ENCODE assay signal across 23 cellular contexts in genomic region chr3:123002749-123003497, GRCh38. TPM values are rescaled to one million over a fixed set of nuclear protein-coding genes. Genes with fewer than 3 reads are reported as not detected.
A peak's percentile ranks its signal among the peaks of the same experiment; 100 is the strongest.
DNase-seq lines count a peak whose midpoint lies in the region; ATAC-seq, FAIRE-seq and TF ChIP-seq lines count a peak whose summit lies in the region.
"Had no signal": no experiment of that assay in that cellular context is flagged by ENCODE, and none has a peak within 500 bp of the region (broad histone marks: within the 10 kb centered on the region; RNA-seq: fewer than 3 reads in every experiment).

No MANE protein-coding gene starts in this region.

- H3K4me1 ChIP-seq in HUES48 (ENCODE audit: control insufficient read depth, insufficient read depth, low read length), result peaks cover 22% of the 10 kb centered on the region
- peaks cover 10 to 20% (median 10%) of the 10 kb centered on the region in 4 experiments; a peak in 5 of 7 replicates for H3K4me1 ChIP-seq in H1 (replicated peaks in 1 of 4; ENCODE audit: control insufficient read depth in 3 of 4, insufficient read depth in 4 of 4, low read length in 3 of 4)
- no peaks in the 10 kb centered on the region for H3K4me1 ChIP-seq in SJCRH30
- H3K4me1 ChIP-seq: HAP-1 had no signal

- WGBS in H1 (ENCODE audit: extremely low coverage in 1 of 2, insufficient coverage in 1 of 2, insufficient read length in 1 of 2, insufficient replicate concordance in 2 of 2, low coverage in 1 of 2, low lambda C conversion rate in 2 of 2, missing lambda C conversion rate in 1 of 2), 2 experiments, result 90% methylated on average over 7 of the region's 7 CpGs; no CpG with 5 or more reads in 1 of the 2 experiments

- FAIRE-seq in H1 (lab: Jason Lieb, UNC) (no peak), H54 (lab: Jason Lieb, UNC) (no peak)
- FAIRE-seq: A204.1, GM12892, GM18507 had no signal

- H3K23ac ChIP-seq in H1 (ENCODE audit: insufficient read length), result no peak overlapping the region

- DNase-seq in H1 (ENCODE audit: low read depth in 1 of 2, low spot score in 2 of 2) (no peak), osteocyte (ENCODE audit: extremely low spot score, unreplicated experiment) (no peak), H54 (ENCODE audit: insufficient read length, low spot score) (no peak), SJCRH30 (no peak)
- DNase-seq in stimulated activated naive B cell treated with anti-CD40 and anti-IgM and Interleukin-4, amounts not matched to agents 10 μg/mL and 1 μg/mL and 100 μg/mL, for 72 hours, result no peak
- DNase-seq: ACHN; BE2C; C1 segment of cervical spinal cord; CD4-positive, CD25-positive, alpha-beta regulatory T cell; CD8-positive, alpha-beta memory T cell; COR-L47; DMS 273 treated with DMSO at 0.1 percent for 48 hours; DMS53; DND-41; EL; GOT3 had no signal

- TF ChIP-seq POLR2A in H1 (IDR thresholded peaks at IDR 0.05; ENCODE audit: control extremely low read depth in 1 of 2, low read depth in 2 of 2, low read length in 2 of 2) (no peak), H54 (IDR thresholded peaks at IDR 0.05; ENCODE audit: low read depth, low read length) (no peak)

- H3K4me3 ChIP-seq in HUES48 (ENCODE audit: low read depth, low read length) (no peak overlapping the region; the same call in 1 of the 2 replicates), H1 (ENCODE audit: extremely low read depth in 1 of 4, insufficient read depth in 2 of 4, low read depth in 3 of 4, low read length in 4 of 4) (no peak overlapping the region), SJCRH30 (no peak overlapping the region)
- H3K4me3 ChIP-seq: HAP-1 had no signal

- H2BK120ac ChIP-seq in H1 (replicated peaks; ENCODE audit: low read depth, low read length), result no peak overlapping the region

- H3K9me3 ChIP-seq in HUES48 (ENCODE audit: control insufficient read depth, insufficient read depth, low read length) (no peaks in the 10 kb centered on the region), H1 (ENCODE audit: insufficient read depth in 2 of 2, low read depth in 1 of 2, low read length in 1 of 2) (no peaks in the 10 kb centered on the region), SJCRH30 (replicated peaks) (no peaks in the 10 kb centered on the region)
- H3K9me3 ChIP-seq: BE2C, HAP-1 had no signal

- H4K20me1 ChIP-seq in H1 (replicated peaks in 1 of 2; ENCODE audit: control insufficient read depth in 1 of 2, insufficient read depth in 2 of 2, low read length in 2 of 2), result peaks cover 0 to 6% of the 10 kb centered on the region in 2 experiments

- TF ChIP-seq CTCF in H1 (IDR thresholded peaks at IDR 0.05; ENCODE audit: control extremely low read depth in 1 of 3, insufficient read depth in 1 of 3, low read depth in 1 of 3, low read length in 3 of 3), result no peak
- TF ChIP-seq CTCF in osteocyte (IDR thresholded peaks at IDR 0.05), result no peak

- no peak overlapping the region for H2AK5ac ChIP-seq in H1 (ENCODE audit: low read depth, low read length)

- H3K27me3 ChIP-seq in HUES48 (ENCODE audit: control insufficient read depth, insufficient read depth, low read length), result no peaks in the 10 kb centered on the region
- H3K27me3 ChIP-seq in H1 (replicated peaks in 1 of 4; ENCODE audit: control insufficient read depth in 3 of 4, extremely low read depth in 1 of 4, insufficient read depth in 3 of 4, low read length in 3 of 4), result peaks cover 0 to 2% (median 0%) of the 10 kb centered on the region in 4 experiments; a peak in 2 of 7 replicates
- H3K27me3 ChIP-seq in SJCRH30, result 0 out of 2 replicates have a peak, but pooled peaks cover 6% of the 10 kb centered on the region
- H3K27me3 ChIP-seq: BE2C had no signal

- H3K4me2 ChIP-seq in H1 (ENCODE audit: insufficient read depth in 1 of 2, low read depth in 2 of 2, low read length in 2 of 2), result no peak overlapping the region
- H3K4me2 ChIP-seq: KMS-11 had no signal

- no peak for TF ChIP-seq EP300 in H1 (IDR thresholded peaks at IDR 0.05; ENCODE audit: borderline replicate concordance in 1 of 2, low read depth in 2 of 2, low read length in 2 of 2)

- no peaks in the 10 kb centered on the region for H3K36me3 ChIP-seq in HUES48 (ENCODE audit: control insufficient read depth, insufficient read depth, low read length)
- H3K36me3 ChIP-seq in H1 (ENCODE audit: control insufficient read depth in 2 of 4, insufficient read depth in 4 of 4, low read length in 3 of 4), result no peaks in the 10 kb centered on the region
- no peaks in the 10 kb centered on the region for H3K36me3 ChIP-seq in SJCRH30
- H3K36me3 ChIP-seq: BE2C, HAP-1 had no signal

- no peak overlapping the region for H2BK15ac ChIP-seq in H1 (ENCODE audit: low read length)

- H4K5ac ChIP-seq in H1 (ENCODE audit: insufficient read length, low read depth, low read length), result no peak overlapping the region

- peaks cover 0 to 10% of the 10 kb centered on the region in 2 experiments; a peak in 1 of 4 replicates for H3K79me2 ChIP-seq in H1 (ENCODE audit: control insufficient read depth in 1 of 2, insufficient read depth in 2 of 2, low read length in 2 of 2)

- no peak overlapping the region for H3K9ac ChIP-seq in HUES48 (ENCODE audit: low read depth, low read length)
- no peak overlapping the region for H3K9ac ChIP-seq in H1 (replicated peaks in 1 of 4; ENCODE audit: extremely low read depth in 1 of 4, low read depth in 3 of 4, low read length in 3 of 4)
- H3K9ac ChIP-seq: KMS-11 had no signal

- no peak overlapping the region for H3K56ac ChIP-seq in H1 (replicated peaks; ENCODE audit: insufficient read length, low read depth, low read length)

- POLR2A ChIA-PET in H1 (lab: Charles Lee; ENCODE audit: partially characterized antibody), result interaction anchor here (1.5 to 1.6 kb wide), 3 partner anchors 14 to 19 kb away, joined by 3 to 5 read pairs (median 5); no protein-coding TSS in a partner anchor

- H3K27ac ChIP-seq in HUES48 (ENCODE audit: low read depth, low read length) (peak overlapping the region; percentile 36), H1 (ENCODE audit: low read depth, low read length) (no peak overlapping the region), SJCRH30 (no peak overlapping the region)
- H3K27ac ChIP-seq: KMS-11 had no signal

- H3K9me3 Mint-ChIP-seq in activated T-helper 17 cell treated with anti-CD3 and anti-CD28 coated beads, Interleukin-2, amount 50 U/mL, for 72 hours, result no peaks in the 10 kb centered on the region
- H3K9me3 Mint-ChIP-seq in stimulated activated naive B cell treated with anti-CD40 and anti-IgM and Interleukin-4, amounts not matched to agents 10 μg/mL and 1 μg/mL and 100 μg/mL, for 72 hours, result no peaks in the 10 kb centered on the region
- H3K9me3 Mint-ChIP-seq in osteocyte (ENCODE audit: unreplicated experiment), result no peaks in the 10 kb centered on the region
- H3K9me3 Mint-ChIP-seq: CD8-positive, alpha-beta memory T cell had no signal

- H3K18ac ChIP-seq in H1 (ENCODE audit: extremely low read depth, low read length), result no peak overlapping the region; the same call in 1 of the 2 replicates

- no peak overlapping the region for H3K14ac ChIP-seq in H1 (ENCODE audit: insufficient read length)

- no peak overlapping the region for H4K8ac ChIP-seq in H1 (ENCODE audit: extremely low read depth, insufficient read depth, low read length)

- H3K4me1 Mint-ChIP-seq in activated T-helper 17 cell treated with anti-CD3 and anti-CD28 coated beads, Interleukin-2, amount 50 U/mL, for 72 hours, result no peaks in the 10 kb centered on the region
- peaks cover 7 to 21% of the 10 kb centered on the region in 2 donors for H3K4me1 Mint-ChIP-seq in stimulated activated naive B cell treated with anti-CD40 and anti-IgM and Interleukin-4, amounts not matched to agents 10 μg/mL and 1 μg/mL and 100 μg/mL, for 72 hours
- H3K4me1 Mint-ChIP-seq in osteocyte (ENCODE audit: unreplicated experiment), result no peaks in the 10 kb centered on the region
- H3K4me1 Mint-ChIP-seq: CD4-positive, CD25-positive, alpha-beta regulatory T cell; CD8-positive, alpha-beta memory T cell had no signal

- no peaks in the 10 kb centered on the region for H3K23me2 ChIP-seq in H1 (ENCODE audit: low read depth, low read length)

- 0 out of 2 replicates have a peak overlapping the region, but pooled peaks have one; percentile 17 for H2BK12ac ChIP-seq in H1 (ENCODE audit: low read depth, low read length)

- no peaks in the 10 kb centered on the region for H3K36me3 Mint-ChIP-seq in activated T-helper 17 cell treated with anti-CD3 and anti-CD28 coated beads, Interleukin-2, amount 50 U/mL, for 72 hours (ENCODE audit: low read depth)
- H3K36me3 Mint-ChIP-seq in stimulated activated naive B cell treated with anti-CD40 and anti-IgM and Interleukin-4, amounts not matched to agents 10 μg/mL and 1 μg/mL and 100 μg/mL, for 72 hours, result no peaks in the 10 kb centered on the region
- H3K36me3 Mint-ChIP-seq in osteocyte (ENCODE audit: unreplicated experiment), result no peaks in the 10 kb centered on the region
- H3K36me3 Mint-ChIP-seq: CD4-positive, CD25-positive, alpha-beta regulatory T cell; CD8-positive, alpha-beta memory T cell had no signal

- 0 out of 2 replicates have a peak overlapping the region, but pooled peaks have one; percentile 76 for H2BK20ac ChIP-seq in H1 (ENCODE audit: low read length)

- no peak overlapping the region for H2BK5ac ChIP-seq in H1 (ENCODE audit: low read depth, low read length)

- no peak overlapping the region for H2AFZ ChIP-seq in H1 (ENCODE audit: low read length)

- no peak overlapping the region for H3K27ac Mint-ChIP-seq in activated T-helper 17 cell treated with anti-CD3 and anti-CD28 coated beads, Interleukin-2, amount 50 U/mL, for 72 hours
- no peak overlapping the region for H3K27ac Mint-ChIP-seq in stimulated activated naive B cell treated with anti-CD40 and anti-IgM and Interleukin-4, amounts not matched to agents 10 μg/mL and 1 μg/mL and 100 μg/mL, for 72 hours
- no peak overlapping the region for H3K27ac Mint-ChIP-seq in osteocyte (ENCODE audit: unreplicated experiment)
- H3K27ac Mint-ChIP-seq: CD4-positive, CD25-positive, alpha-beta regulatory T cell; CD8-positive, alpha-beta memory T cell had no signal

- TF ChIP-seq RAD21 in H1 (IDR thresholded peaks at IDR 0.05 in 1 of 2, conservative IDR thresholded peaks at IDR 0.05 in 1 of 2; ENCODE audit: low read depth in 2 of 2, low read length in 2 of 2), result no peak

- H3K4ac ChIP-seq in H1 (replicated peaks; ENCODE audit: insufficient read length, low read depth, low read length), result no peak overlapping the region

- H3K27me3 Mint-ChIP-seq in activated T-helper 17 cell treated with anti-CD3 and anti-CD28 coated beads, Interleukin-2, amount 50 U/mL, for 72 hours, result peaks cover 60% of the 10 kb centered on the region
- peaks cover 28 to 45% of the 10 kb centered on the region in 2 donors for H3K27me3 Mint-ChIP-seq in stimulated activated naive B cell treated with anti-CD40 and anti-IgM and Interleukin-4, amounts not matched to agents 10 μg/mL and 1 μg/mL and 100 μg/mL, for 72 hours
- peaks cover 78% of the 10 kb centered on the region for H3K27me3 Mint-ChIP-seq in osteocyte (ENCODE audit: unreplicated experiment)

- H3K79me1 ChIP-seq in H1 (ENCODE audit: low read depth, low read length), result 0 out of 2 replicates have a peak, but pooled peaks cover 5% of the 10 kb centered on the region

- ATAC-seq in activated T-helper 17 cell treated with anti-CD3 and anti-CD28 coated beads, Interleukin-2, amount 50 U/mL, for 72 hours (replicated peaks), result peak; percentile 51
- ATAC-seq in stimulated activated naive B cell treated with anti-CD40 and anti-IgM and Interleukin-4, amounts not matched to agents 10 μg/mL and 1 μg/mL and 100 μg/mL, for 72 hours (replicated peaks), result peak; percentile 57 to 64

- CTCF ChIA-PET in H1 (lab: Charles Lee; ENCODE audit: partially characterized antibody), result interaction anchor here (1.0 to 2.3 kb wide), 7 partner anchors 11 to 60 kb away, joined by 3 to 13 read pairs (median 6); no protein-coding TSS in a partner anchor

- H3K4me3 Mint-ChIP-seq in activated T-helper 17 cell treated with anti-CD3 and anti-CD28 coated beads, Interleukin-2, amount 50 U/mL, for 72 hours, result no peak overlapping the region
- no peak overlapping the region for H3K4me3 Mint-ChIP-seq in stimulated activated naive B cell treated with anti-CD40 and anti-IgM and Interleukin-4, amounts not matched to agents 10 μg/mL and 1 μg/mL and 100 μg/mL, for 72 hours
- no peak overlapping the region for H3K4me3 Mint-ChIP-seq in osteocyte (ENCODE audit: unreplicated experiment)
- H3K4me3 Mint-ChIP-seq: CD4-positive, CD25-positive, alpha-beta regulatory T cell; CD8-positive, alpha-beta memory T cell had no signal

- no peak overlapping the region for H4K91ac ChIP-seq in H1 (replicated peaks; ENCODE audit: insufficient read length, low read length)

RNA-seq across cellular contexts. Expression of gene SEMA5B, which starts 24.6 kb away (rescaled TPM):
- under 1 TPM in 1 of 2 donors, not detected in 1; 0.40 TPM for total RNA-seq in activated T-helper 17 cell treated with anti-CD3 and anti-CD28 coated beads, Interleukin-2, amount 50 U/mL, for 72 hours
- total RNA-seq in H1 (2021; fragmentation: NEBNext Ultra II Directional; extraction: Animal tissue kit (Norgen Biotek cat#: 25700)), result 19.9 and 22.4 TPM in 2 replicates
- polyA plus RNA-seq in H1 (2011; rRNA removed), result 13.1 and 18.8 TPM in 2 replicates
- polyA plus RNA-seq in H1 (2011; cell fraction: cytosol; rRNA removed), result 14.6 TPM
- polyA plus RNA-seq in H1 (2011; cell fraction: nucleus; rRNA removed), result 46.9 TPM
- 35.4 to 44.8 TPM (median 39.3 TPM) in 4 replicates for polyA plus RNA-seq in H1 (2012, experiment 1 of 2)
- polyA plus RNA-seq in H1 (2012, experiment 2 of 2), result 34.1 TPM
- polyA plus RNA-seq in H1 (2013, experiment 1 of 2), result 21.6 TPM
- 18.3 TPM for polyA plus RNA-seq in H1 (2013, experiment 2 of 2)
- 19.3 and 20.2 TPM in 2 replicates for polyA minus RNA-seq in H1 (2011; rRNA and poly(A)+ RNA removed)
- 13.8 TPM for polyA minus RNA-seq in H1 (2011; cell fraction: cytosol; rRNA and poly(A)+ RNA removed)
- 24.5 TPM for polyA minus RNA-seq in H1 (2011; cell fraction: nucleus; rRNA and poly(A)+ RNA removed)
- 1.3 TPM in 2 replicates for total RNA-seq in osteocyte
- 0.16 TPM in 1 of 2 replicates, not detected in the other for total RNA-seq in SJCRH30 (2014; rRNA removed; shearing (Covaris generic))
- total RNA-seq: CD4-positive, CD25-positive, alpha-beta regulatory T cell; CD8-positive, alpha-beta memory T cell had no signal
- polyA plus RNA-seq: CD8-positive, alpha-beta memory T cell had no signal
